ENCODE assay signal across 9 cellular contexts in the genomic region with DNA sequence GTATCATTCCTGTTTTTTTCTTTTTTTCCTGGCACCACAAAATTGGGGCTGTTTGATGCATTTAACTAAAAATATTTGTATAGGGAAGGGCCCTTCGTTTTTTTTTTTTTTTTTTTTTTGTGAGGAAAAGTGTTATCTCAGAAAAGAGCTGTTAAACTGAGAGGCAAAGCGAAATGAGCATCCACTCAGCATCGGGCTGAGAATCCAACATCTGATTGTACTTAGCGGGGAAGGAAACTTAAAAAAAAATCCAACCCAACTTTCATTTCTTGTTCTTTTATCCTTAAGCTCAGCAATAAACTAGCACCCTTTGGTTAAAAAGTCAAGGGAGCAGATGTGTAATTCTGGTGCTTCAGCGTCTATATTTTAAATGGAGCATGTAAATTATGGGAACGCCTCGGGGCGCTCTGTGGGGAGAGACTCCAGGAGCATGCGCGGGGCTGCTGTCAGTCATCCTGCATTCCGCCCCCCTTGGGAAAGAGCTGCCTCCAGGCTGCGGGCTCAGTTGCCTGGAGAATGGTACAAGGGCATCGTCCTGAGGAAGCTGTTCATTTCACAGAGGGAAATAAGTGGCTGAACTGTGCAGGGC. TPM values are rescaled to one million over a fixed set of nuclear protein-coding genes. Genes with fewer than 3 reads are reported as not detected.
DNase-seq lines count a peak whose midpoint lies in the region; ATAC-seq, FAIRE-seq and TF ChIP-seq lines count a peak whose summit lies in the region.
"Had no signal": no experiment of that assay in that cellular context is flagged by ENCODE, and none has a peak within 500 bp of the region (broad histone marks: within the 10 kb centered on the region; RNA-seq: fewer than 3 reads in every experiment).

No MANE protein-coding gene starts in this region.

- FAIRE-seq in bronchial epithelial cell (lab: Jason Lieb, UNC): no peak

- H3K4me1 ChIP-seq in mesenchymal stem cell (ENCODE audit: control insufficient read depth, insufficient read depth, low read depth, low read length) (no peaks in the 10 kb centered on the region), ascending aorta (no peaks in the 10 kb centered on the region)

- no peak overlapping the region for H2BK5ac ChIP-seq in mesenchymal stem cell (ENCODE audit: low read depth, low read length, poor library complexity, severe bottlenecking)

- peak; percentile 25 for DNase-seq in A172 (ENCODE audit: low spot score)
- DNase-seq in LoVo (ENCODE audit: low spot score): peak; percentile 41
- peak; percentile 54 for DNase-seq in bronchial epithelial cell (ENCODE audit: low read depth)
- DNase-seq in mesenchymal stem cell: no peak
- no peak for DNase-seq in stimulated activated CD4-positive, alpha-beta T cell treated with anti-CD3 and anti-CD28 coated beads, Interleukin-2, amount 100 ng/mL, for 48 hours
- no peak for DNase-seq in NCI-H1092 (lab: John Stamatoyannopoulos, UW)
- DNase-seq in ascending aorta (ENCODE audit: low spot score in 2 of 2): no peak

- H2BK120ac ChIP-seq in mesenchymal stem cell (ENCODE audit: low read depth, low read length): no peak overlapping the region

- H4K91ac ChIP-seq in mesenchymal stem cell (ENCODE audit: low read length): no peak overlapping the region

- H3K27ac ChIP-seq in mesenchymal stem cell (ENCODE audit: low read length, poor library complexity, severe bottlenecking) (no peak overlapping the region), ascending aorta (no peak overlapping the region)

- no peak overlapping the region for H4K8ac ChIP-seq in mesenchymal stem cell (ENCODE audit: low read length)

- H3K4me3 ChIP-seq in bronchial epithelial cell (ENCODE audit: low read depth, low read length) (peak overlapping the region; percentile 12), mesenchymal stem cell (ENCODE audit: insufficient read depth in 1 of 2, low read depth in 1 of 2, low read length in 2 of 2) (peak overlapping the region in 1 of 2 experiments; percentile 80), ascending aorta (peak overlapping the region in 1 of 2 donors; percentile 48)

- no peak for ATAC-seq in GM18498 (IDR thresholded peaks at IDR 0.05; ENCODE audit: unreplicated experiment)

- H3K9ac ChIP-seq in mesenchymal stem cell (ENCODE audit: low read length): peak overlapping the region; percentile 77

- no peaks in the 10 kb centered on the region for H3K79me1 ChIP-seq in mesenchymal stem cell (replicated peaks; ENCODE audit: low read length, poor library complexity, severe bottlenecking)

- no peak overlapping the region for H3K23ac ChIP-seq in mesenchymal stem cell (ENCODE audit: low read length in 2 of 2)

- H3K27me3 ChIP-seq in bronchial epithelial cell (ENCODE audit: control insufficient read depth, insufficient read depth, low read length) (no peaks in the 10 kb centered on the region), mesenchymal stem cell (ENCODE audit: control insufficient read depth in 1 of 2, insufficient read depth in 1 of 2, low read length in 2 of 2) (no peaks in the 10 kb centered on the region), ascending aorta (no peaks in the 10 kb centered on the region)

- intact Hi-C loops in ascending aorta (cut with DNase I): no loop called here

- TF ChIP-seq CTCF in bronchial epithelial cell (IDR thresholded peaks at IDR 0.05; ENCODE audit: insufficient read depth, low read length, severe bottlenecking) (no peak), ascending aorta (IDR thresholded peaks at IDR 0.05) (no peak)

- H2BK15ac ChIP-seq in mesenchymal stem cell (ENCODE audit: low read depth, poor library complexity, severe bottlenecking): no peak overlapping the region

- H3K4me2 ChIP-seq in mesenchymal stem cell (ENCODE audit: low read length, poor library complexity, severe bottlenecking): no peak overlapping the region

- H3K36me3 ChIP-seq in bronchial epithelial cell (ENCODE audit: control insufficient read depth, insufficient read depth, low read length) (no peaks in the 10 kb centered on the region), mesenchymal stem cell (ENCODE audit: control insufficient read depth in 1 of 2, insufficient read depth in 2 of 2, low read depth in 1 of 2, low read length in 2 of 2) (no peaks in the 10 kb centered on the region), ascending aorta (no peaks in the 10 kb centered on the region)

- H2BK12ac ChIP-seq in mesenchymal stem cell (ENCODE audit: low read length in 2 of 2): no peak overlapping the region

- no peak overlapping the region for H2AK5ac ChIP-seq in mesenchymal stem cell (ENCODE audit: low read length, severe bottlenecking)

- no peaks in the 10 kb centered on the region for H3K9me3 ChIP-seq in mesenchymal stem cell (ENCODE audit: control insufficient read depth, low read length)
- H3K9me3 ChIP-seq in ascending aorta: no peaks in the 10 kb centered on the region

- H3K18ac ChIP-seq in mesenchymal stem cell (ENCODE audit: low read depth in 1 of 2, low read length in 2 of 2): no peak overlapping the region

- H3K14ac ChIP-seq in mesenchymal stem cell (ENCODE audit: low read length in 2 of 2): no peak overlapping the region

- no peak overlapping the region for H3K4ac ChIP-seq in mesenchymal stem cell (ENCODE audit: low read depth in 1 of 2, low read length in 2 of 2)

- no peak overlapping the region for H2AFZ ChIP-seq in mesenchymal stem cell (ENCODE audit: low read depth, low read length)

- WGBS in mesenchymal stem cell: 71% methylated on average over 13 of the region's 13 CpGs

RNA-seq across cellular contexts. Expression of gene DMRT2, which starts 33.3 kb away (rescaled TPM):
- total RNA-seq in A172 (2014; rRNA removed; shearing (Covaris generic)): not detected in 2 replicates
- total RNA-seq in bronchial epithelial cell: 0.38 and 0.53 TPM in 2 replicates
- polyA plus RNA-seq in mesenchymal stem cell (2013, experiment 1 of 2): not detected
- not detected for polyA plus RNA-seq in mesenchymal stem cell (2013, experiment 2 of 2)
- total RNA-seq in ascending aorta: 7.2 TPM
- polyA plus RNA-seq: CD14-positive monocyte had no signal

Comparison
In these comparisons a context has a peak if more than half of its experiments do, and no peak if none do; other contexts are left out.
1. DNase-seq: peak in A172 (single experiment), LoVo (single experiment) and bronchial epithelial cell (single experiment); none in mesenchymal stem cell (single experiment), stimulated activated CD4-positive, alpha-beta T cell treated with anti-CD3 and anti-CD28 coated beads, Interleukin-2, amount 100 ng/mL, for 48 hours (0 of 2), NCI-H1092 (single experiment) and ascending aorta (0 of 2).